Comparison of ENCODE assay signal across 9 cellular contexts in genomic region chr17:81520021-81520894, GRCh38. TPM values are rescaled to one million over a fixed set of nuclear protein-coding genes. Genes with fewer than 3 reads are reported as not detected.
A peak's percentile ranks its signal among the peaks of the same experiment; 100 is the strongest.
DNase-seq lines count a peak whose midpoint lies in the region; ATAC-seq and TF ChIP-seq lines count a peak whose summit lies in the region.
"Had no signal": no experiment of that assay in that cellular context is flagged by ENCODE, and none has a peak within 500 bp of the region (broad histone marks: within the 10 kb centered on the region; RNA-seq: fewer than 3 reads in every experiment).

No MANE protein-coding gene starts in this region.

- H3K27ac Mint-ChIP-seq in activated CD4-positive, alpha-beta memory T cell treated with anti-CD3 and anti-CD28 coated beads for 36 hours: no peak overlapping the region
- no peak overlapping the region for H3K27ac Mint-ChIP-seq in activated CD4-positive, alpha-beta memory T cell treated with anti-CD3 and anti-CD28 coated beads, Interleukin-2, amount 10 ng/mL, durations not matched to agents 7 days and 5 days
- H3K27ac Mint-ChIP-seq in stimulated activated memory B cell treated with anti-CD40 and anti-IgM and Interleukin-4, amounts not matched to agents 10 μg/mL and 1 μg/mL and 100 μg/mL, for 72 hours: peak overlapping the region; percentile 92
- no peak overlapping the region for H3K27ac Mint-ChIP-seq in osteocyte (ENCODE audit: unreplicated experiment)

- ATAC-seq in Panc1: no peak
- ATAC-seq in stimulated activated memory B cell treated with anti-CD40 and anti-IgM and Interleukin-4, amounts not matched to agents 10 μg/mL and 1 μg/mL and 100 μg/mL, for 72 hours: no peak

- H3K4me1 ChIP-seq in Panc1 (ENCODE audit: control insufficient read depth, insufficient read depth, low read length) (peaks cover 45% of the 10 kb centered on the region), iPS DF 6.9 (ENCODE audit: control insufficient read depth, insufficient read depth, low read length) (peaks cover 18% of the 10 kb centered on the region)

- H3K27ac ChIP-seq in Panc1 (ENCODE audit: low read length) (peak overlapping the region; percentile 58), iPS DF 6.9 (ENCODE audit: low read length) (no peak overlapping the region)

- POLR2A ChIA-PET in activated CD4-positive, alpha-beta memory T cell treated with anti-CD3 and anti-CD28 coated beads for 36 hours (lab: Charles Lee): no interaction called here
- POLR2A ChIA-PET in activated CD4-positive, alpha-beta memory T cell treated with anti-CD3 and anti-CD28 coated beads, Interleukin-2, amount 10 ng/mL, durations not matched to agents 7 days and 5 days (lab: Charles Lee): interaction anchor here (1.2 to 1.4 kb wide), 2 partner anchors 12 to 18 kb away, joined by 3 read pairs; no protein-coding TSS in a partner anchor
- POLR2A ChIA-PET in Panc1 (lab: Charles Lee): interaction anchor here (0.6 kb wide), 2 partner anchors 29 to 253 kb away, joined by 4 to 5 read pairs; no protein-coding TSS in a partner anchor

- CTCF ChIA-PET in activated CD4-positive, alpha-beta memory T cell treated with anti-CD3 and anti-CD28 coated beads for 36 hours (lab: Charles Lee): interaction anchor here (1.8 kb wide), 1 partner anchor 11 kb away, joined by 7 read pairs; no protein-coding TSS in a partner anchor
- CTCF ChIA-PET in activated CD4-positive, alpha-beta memory T cell treated with anti-CD3 and anti-CD28 coated beads, Interleukin-2, amount 10 ng/mL, durations not matched to agents 7 days and 5 days (lab: Charles Lee): interaction anchor here (3.4 kb wide), 1 partner anchor 80 kb away, joined by 14 read pairs; no protein-coding TSS in a partner anchor
- CTCF ChIA-PET in Panc1 (lab: Charles Lee): interaction anchor here (0.6 kb wide), 1 partner anchor 155 kb away, joined by 3 read pairs; no protein-coding TSS in a partner anchor

- no peaks in the 10 kb centered on the region for H3K36me3 Mint-ChIP-seq in activated CD4-positive, alpha-beta memory T cell treated with anti-CD3 and anti-CD28 coated beads for 36 hours
- peaks cover 2% of the 10 kb centered on the region for H3K36me3 Mint-ChIP-seq in activated CD4-positive, alpha-beta memory T cell treated with anti-CD3 and anti-CD28 coated beads, Interleukin-2, amount 10 ng/mL, durations not matched to agents 7 days and 5 days (ENCODE audit: low read depth)
- H3K36me3 Mint-ChIP-seq in stimulated activated memory B cell treated with anti-CD40 and anti-IgM and Interleukin-4, amounts not matched to agents 10 μg/mL and 1 μg/mL and 100 μg/mL, for 72 hours: peaks cover 10% of the 10 kb centered on the region
- no peaks in the 10 kb centered on the region for H3K36me3 Mint-ChIP-seq in osteocyte (ENCODE audit: unreplicated experiment)

- intact Hi-C loops in activated CD4-positive, alpha-beta memory T cell treated with anti-CD3 and anti-CD28 coated beads for 36 hours (cut with micrococcal nuclease): no loop called here
- intact Hi-C loops in Panc1 (cut with micrococcal nuclease; ENCODE audit: unreplicated experiment): no loop called here

- H3K27me3 ChIP-seq in Panc1 (ENCODE audit: control insufficient read depth, insufficient read depth, low read length) (no peaks in the 10 kb centered on the region), iPS DF 6.9 (ENCODE audit: control insufficient read depth, insufficient read depth, low read length) (no peaks in the 10 kb centered on the region; the same call in 1 of the 2 replicates)

- H3K9me3 ChIP-seq in Panc1 (ENCODE audit: control insufficient read depth, insufficient read depth, low read depth, low read length) (no peaks in the 10 kb centered on the region), iPS DF 6.9 (ENCODE audit: control insufficient read depth, insufficient read depth, low read length) (no peaks in the 10 kb centered on the region)

- peak overlapping the region; percentile 4 for H3K4me3 Mint-ChIP-seq in activated CD4-positive, alpha-beta memory T cell treated with anti-CD3 and anti-CD28 coated beads for 36 hours
- no peak overlapping the region for H3K4me3 Mint-ChIP-seq in activated CD4-positive, alpha-beta memory T cell treated with anti-CD3 and anti-CD28 coated beads, Interleukin-2, amount 10 ng/mL, durations not matched to agents 7 days and 5 days
- peak overlapping the region; percentile 93 for H3K4me3 Mint-ChIP-seq in stimulated activated memory B cell treated with anti-CD40 and anti-IgM and Interleukin-4, amounts not matched to agents 10 μg/mL and 1 μg/mL and 100 μg/mL, for 72 hours
- H3K4me3 Mint-ChIP-seq in osteocyte (ENCODE audit: unreplicated experiment): no peak overlapping the region

- TF ChIP-seq CTCF in Panc1 (IDR thresholded peaks at IDR 0.05) (no peak), osteocyte (IDR thresholded peaks at IDR 0.05) (no peak)

- H3K4me3 ChIP-seq in Panc1 (ENCODE audit: low read depth in 2 of 2, low read length in 2 of 2) (peak overlapping the region; percentile 38 to 61; a peak in 3 of 4 replicates), iPS DF 6.9 (ENCODE audit: low read length) (0 out of 2 replicates have a peak overlapping the region, but pooled peaks have one; percentile 33)

- no peaks in the 10 kb centered on the region for H3K9me3 Mint-ChIP-seq in activated CD4-positive, alpha-beta memory T cell treated with anti-CD3 and anti-CD28 coated beads for 36 hours
- no peaks in the 10 kb centered on the region for H3K9me3 Mint-ChIP-seq in activated CD4-positive, alpha-beta memory T cell treated with anti-CD3 and anti-CD28 coated beads, Interleukin-2, amount 10 ng/mL, durations not matched to agents 7 days and 5 days
- H3K9me3 Mint-ChIP-seq in stimulated activated memory B cell treated with anti-CD40 and anti-IgM and Interleukin-4, amounts not matched to agents 10 μg/mL and 1 μg/mL and 100 μg/mL, for 72 hours: no peaks in the 10 kb centered on the region
- H3K9me3 Mint-ChIP-seq in osteocyte (ENCODE audit: unreplicated experiment): no peaks in the 10 kb centered on the region

- H3K36me3 ChIP-seq in Panc1 (ENCODE audit: control insufficient read depth, insufficient read depth, low read length) (no peaks in the 10 kb centered on the region), iPS DF 6.9 (ENCODE audit: control insufficient read depth, insufficient read depth, low read length) (no peaks in the 10 kb centered on the region; the same call in 1 of the 2 replicates)

- WGBS in iPS DF 6.9 (ENCODE audit: insufficient coverage, insufficient read length): no CpG with 5 or more reads among the region's 14 CpGs

- BruUV-seq in Panc1 (replicated peaks; lab: Mats Ljungman, UMichigan): TSS peak; percentile 44

- H3K27me3 Mint-ChIP-seq in activated CD4-positive, alpha-beta memory T cell treated with anti-CD3 and anti-CD28 coated beads for 36 hours: peaks cover 2% of the 10 kb centered on the region
- peaks cover 11% of the 10 kb centered on the region for H3K27me3 Mint-ChIP-seq in activated CD4-positive, alpha-beta memory T cell treated with anti-CD3 and anti-CD28 coated beads, Interleukin-2, amount 10 ng/mL, durations not matched to agents 7 days and 5 days
- no peaks in the 10 kb centered on the region for H3K27me3 Mint-ChIP-seq in stimulated activated memory B cell treated with anti-CD40 and anti-IgM and Interleukin-4, amounts not matched to agents 10 μg/mL and 1 μg/mL and 100 μg/mL, for 72 hours
- H3K27me3 Mint-ChIP-seq in osteocyte (ENCODE audit: unreplicated experiment): no peaks in the 10 kb centered on the region

- in situ Hi-C loops in Panc1 (cut with HindIII; ENCODE audit: low pct_unique_long_range_greater_than_20kb, low sequenced_read_pairs): no loop called here

- H3K4me1 Mint-ChIP-seq in activated CD4-positive, alpha-beta memory T cell treated with anti-CD3 and anti-CD28 coated beads for 36 hours (ENCODE audit: low read depth): peaks cover 16% of the 10 kb centered on the region
- peaks cover 32% of the 10 kb centered on the region for H3K4me1 Mint-ChIP-seq in activated CD4-positive, alpha-beta memory T cell treated with anti-CD3 and anti-CD28 coated beads, Interleukin-2, amount 10 ng/mL, durations not matched to agents 7 days and 5 days
- H3K4me1 Mint-ChIP-seq in stimulated activated memory B cell treated with anti-CD40 and anti-IgM and Interleukin-4, amounts not matched to agents 10 μg/mL and 1 μg/mL and 100 μg/mL, for 72 hours: peaks cover 39% of the 10 kb centered on the region
- H3K4me1 Mint-ChIP-seq in osteocyte (ENCODE audit: unreplicated experiment): peaks cover 41% of the 10 kb centered on the region

- DNase-seq in activated CD4-positive, alpha-beta memory T cell treated with anti-CD3 and anti-CD28 coated beads for 36 hours: no peak
- DNase-seq in activated CD4-positive, alpha-beta memory T cell treated with anti-CD3 and anti-CD28 coated beads, Interleukin-2, amount 10 ng/mL, durations not matched to agents 7 days and 5 days: no peak
- DNase-seq in Panc1 (ENCODE audit: low read depth, low spot score) (no peak), iPS DF 6.9 (ENCODE audit: low read depth, low spot score) (no peak), NOMO-1 treated with DMSO at 0.1 percent for 48 hours (lab: John Stamatoyannopoulos, UW; ENCODE audit: unreplicated experiment) (no peak), osteocyte (ENCODE audit: extremely low spot score, unreplicated experiment) (no peak), pons (ENCODE audit: low spot score) (no peak)

RNA-seq across cellular contexts. Expression of gene ACTG1, which starts 7.7 kb away (rescaled TPM):
- total RNA-seq in activated CD4-positive, alpha-beta memory T cell treated with anti-CD3 and anti-CD28 coated beads for 36 hours: 1,000 to 10,000 TPM; 3,773 to 3,928 TPM
- 1,000 to 10,000 TPM; 3,658 to 3,769 TPM for total RNA-seq in activated CD4-positive, alpha-beta memory T cell treated with anti-CD3 and anti-CD28 coated beads, Interleukin-2, amount 10 ng/mL, durations not matched to agents 7 days and 5 days
- total RNA-seq in Panc1 (2021; ENCODE audit: unreplicated experiment) (4,502 TPM), osteocyte (4,236 and 4,267 TPM in 2 replicates)
- polyA plus RNA-seq in Panc1 (2012; ENCODE audit: insufficient read length): 6,760 TPM

RNA-seq across cellular contexts. Expression of gene FSCN2, which starts 7.9 kb away (rescaled TPM):
- total RNA-seq in activated CD4-positive, alpha-beta memory T cell treated with anti-CD3 and anti-CD28 coated beads for 36 hours: under 1 TPM; 0.33 to 0.46 TPM
- total RNA-seq in activated CD4-positive, alpha-beta memory T cell treated with anti-CD3 and anti-CD28 coated beads, Interleukin-2, amount 10 ng/mL, durations not matched to agents 7 days and 5 days: under 1 TPM; 0.43 to 0.50 TPM
- total RNA-seq in Panc1 (2021; ENCODE audit: unreplicated experiment) (1.2 TPM), osteocyte (3.0 and 3.7 TPM in 2 replicates)
- polyA plus RNA-seq in Panc1 (2012; ENCODE audit: insufficient read length): 9.6 TPM
- polyA plus RNA-seq: keratinocyte had no signal

RNA-seq across cellular contexts. Expression of gene FAAP100, which starts 31.9 kb away (rescaled TPM):
- 10 to 100 TPM; 33.5 to 39.7 TPM for total RNA-seq in activated CD4-positive, alpha-beta memory T cell treated with anti-CD3 and anti-CD28 coated beads for 36 hours
- total RNA-seq in activated CD4-positive, alpha-beta memory T cell treated with anti-CD3 and anti-CD28 coated beads, Interleukin-2, amount 10 ng/mL, durations not matched to agents 7 days and 5 days: 10 to 100 TPM; 29.0 TPM
- total RNA-seq in Panc1 (2021; ENCODE audit: unreplicated experiment) (265 TPM), osteocyte (63.0 and 64.6 TPM in 2 replicates)
- polyA plus RNA-seq in Panc1 (2012; ENCODE audit: insufficient read length): 232 TPM

Comparison
In these comparisons a context has a peak if more than half of its experiments do, and no peak if none do; other contexts are left out.
1. H3K4me3 Mint-ChIP-seq: peak in activated CD4-positive, alpha-beta memory T cell treated with anti-CD3 and anti-CD28 coated beads for 36 hours (single experiment) and stimulated activated memory B cell treated with anti-CD40 and anti-IgM and Interleukin-4, amounts not matched to agents 10 μg/mL and 1 μg/mL and 100 μg/mL, for 72 hours (single experiment); none in activated CD4-positive, alpha-beta memory T cell treated with anti-CD3 and anti-CD28 coated beads, Interleukin-2, amount 10 ng/mL, durations not matched to agents 7 days and 5 days (single experiment) and osteocyte (single experiment).